In genomic region chr15:25596644-25597562, GRCh38 we compare ENCODE assay signal across 19 cellular contexts.
DNase-seq lines count a peak whose midpoint lies in the region; TF ChIP-seq lines count a peak whose summit lies in the region.
"Had no signal": no experiment of that assay in that cellular context is flagged by ENCODE, and none has a peak within 500 bp of the region (broad histone marks: within the 10 kb centered on the region; RNA-seq: fewer than 3 reads in every experiment).

No MANE protein-coding gene starts in this region.

- no peak overlapping the region for H3K4me3 ChIP-seq in BLaER1 treated with 17β-estradiol and CSF1 and Interleukin-3, amounts not matched to agents 10 nM and 100 nM
- H3K4me3 ChIP-seq in SJCRH30 (peak overlapping the region; percentile 11; the same call in 1 of the 2 replicates), left ventricle myocardium inferior (peak overlapping the region; percentile 46), skeletal muscle cell (ENCODE audit: low read depth, low read length) (peak overlapping the region; percentile 21)
- no peak overlapping the region for H3K4me3 ChIP-seq in CD8-positive, alpha-beta memory T cell (ENCODE audit: low read length)
- H3K4me3 ChIP-seq: cardiac muscle cell, thyroid gland had no signal

- H3K4me1 ChIP-seq in BLaER1 treated with 17β-estradiol and CSF1 and Interleukin-3, amounts not matched to agents 10 nM and 100 nM, result peaks cover 0 to 9% (median 8%) of the 10 kb centered on the region in 10 experiments; a peak in 8 of 20 replicates
- no peaks in the 10 kb centered on the region for H3K4me1 ChIP-seq in SJCRH30
- H3K4me1 ChIP-seq in left ventricle myocardium inferior, result no peaks in the 10 kb centered on the region
- H3K4me1 ChIP-seq in CD8-positive, alpha-beta memory T cell (ENCODE audit: insufficient read depth, low read length), result no peaks in the 10 kb centered on the region
- H3K4me1 ChIP-seq: thyroid gland had no signal

- H3K4me2 ChIP-seq in BLaER1 treated with 17β-estradiol and CSF1 and Interleukin-3, amounts not matched to agents 10 nM and 100 nM, result peak overlapping the region in 8 of 11 experiments; percentile 2 to 55 (median 32); a peak in 11 of 22 replicates

- CTCF ChIA-PET in CD8-positive, alpha-beta memory T cell (lab: Charles Lee), result no interaction called here

- H3K4me3 Mint-ChIP-seq in activated T-cell treated with anti-CD3 and anti-CD28 coated beads, Interleukin-2, amount 50 U/mL, for 24 hours, result no peak overlapping the region
- H3K4me3 Mint-ChIP-seq in CD8-positive, alpha-beta memory T cell, result no peak overlapping the region
- H3K4me3 Mint-ChIP-seq: activated CD4-positive, alpha-beta memory T cell treated with anti-CD3 and anti-CD28 coated beads, Interleukin-2, amount 10 ng/mL, durations not matched to agents 7 days and 5 days; activated naive CD8-positive, alpha-beta T cell had no signal

- peaks cover 11 to 44% (median 22%) of the 10 kb centered on the region in 11 experiments; a peak in 16 of 22 replicates for H3K9me3 ChIP-seq in BLaER1 treated with 17β-estradiol and CSF1 and Interleukin-3, amounts not matched to agents 10 nM and 100 nM (replicated peaks in 1 of 11)
- H3K9me3 ChIP-seq in SJCRH30 (replicated peaks) (no peaks in the 10 kb centered on the region), left ventricle myocardium inferior (replicated peaks) (peaks cover 9% of the 10 kb centered on the region)
- no peaks in the 10 kb centered on the region for H3K9me3 ChIP-seq in CD8-positive, alpha-beta memory T cell (ENCODE audit: low read length)
- H3K9me3 ChIP-seq: thyroid gland had no signal

- H3K36me3 Mint-ChIP-seq in activated T-cell treated with anti-CD3 and anti-CD28 coated beads, Interleukin-2, amount 50 U/mL, for 24 hours (ENCODE audit: low read depth), result no peaks in the 10 kb centered on the region
- H3K36me3 Mint-ChIP-seq in CD8-positive, alpha-beta memory T cell, result no peaks in the 10 kb centered on the region
- H3K36me3 Mint-ChIP-seq: activated naive CD8-positive, alpha-beta T cell had no signal

- no peak overlapping the region for H3K27ac ChIP-seq in BLaER1 treated with 17β-estradiol and CSF1 and Interleukin-3, amounts not matched to agents 10 nM and 100 nM
- H3K27ac ChIP-seq in SJCRH30 (no peak overlapping the region), left ventricle myocardium inferior (replicated peaks) (peak overlapping the region; percentile 50)
- no peak overlapping the region for H3K27ac ChIP-seq in CD8-positive, alpha-beta memory T cell (ENCODE audit: low read depth, low read length)
- H3K27ac ChIP-seq: C4-2B, cardiac muscle cell, thyroid gland, WERI-Rb-1 had no signal

- no peaks in the 10 kb centered on the region for H3K36me3 ChIP-seq in BLaER1 treated with 17β-estradiol and CSF1 and Interleukin-3, amounts not matched to agents 10 nM and 100 nM
- H3K36me3 ChIP-seq in SJCRH30, result no peaks in the 10 kb centered on the region
- no peaks in the 10 kb centered on the region for H3K36me3 ChIP-seq in left ventricle myocardium inferior
- no peaks in the 10 kb centered on the region for H3K36me3 ChIP-seq in CD8-positive, alpha-beta memory T cell (ENCODE audit: insufficient read depth, low read length)
- H3K36me3 ChIP-seq: cardiac muscle cell, thyroid gland, WERI-Rb-1 had no signal

- no peaks in the 10 kb centered on the region for H3K4me1 Mint-ChIP-seq in activated T-cell treated with anti-CD3 and anti-CD28 coated beads, Interleukin-2, amount 50 U/mL, for 24 hours (ENCODE audit: low read depth)
- H3K4me1 Mint-ChIP-seq in CD8-positive, alpha-beta memory T cell, result no peaks in the 10 kb centered on the region
- H3K4me1 Mint-ChIP-seq: activated CD4-positive, alpha-beta memory T cell treated with anti-CD3 and anti-CD28 coated beads, Interleukin-2, amount 10 ng/mL, durations not matched to agents 7 days and 5 days had no signal

- H3K9me3 Mint-ChIP-seq in activated T-cell treated with anti-CD3 and anti-CD28 coated beads, Interleukin-2, amount 50 U/mL, for 24 hours, result peaks cover 7% of the 10 kb centered on the region
- peaks cover 4 to 12% (median 10%) of the 10 kb centered on the region in 5 donors for H3K9me3 Mint-ChIP-seq in CD8-positive, alpha-beta memory T cell

- no peak overlapping the region for H3K9ac ChIP-seq in BLaER1 treated with 17β-estradiol and CSF1 and Interleukin-3, amounts not matched to agents 10 nM and 100 nM

- DNase-seq in SJCRH30, result peak in 1 of 2 experiments; percentile 14
- no peak for DNase-seq in left ventricle myocardium inferior
- DNase-seq in skeletal muscle cell (ENCODE audit: low read depth), result no peak
- DNase-seq in activated T-cell treated with anti-CD3 and anti-CD28 coated beads, Interleukin-2, amount 50 U/mL, for 24 hours, result no peak
- no peak for DNase-seq in CD8-positive, alpha-beta memory T cell
- DNase-seq in A172 (ENCODE audit: low spot score), result no peak
- no peak for DNase-seq in stimulated activated CD8-positive, alpha-beta memory T cell treated with anti-CD3 and anti-CD28 coated beads, Interleukin-4, amount 100 ng/mL, for 48 hours
- DNase-seq: activated CD4-positive, alpha-beta memory T cell treated with anti-CD3 and anti-CD28 coated beads, Interleukin-2, amount 10 ng/mL, durations not matched to agents 7 days and 5 days; activated T-cell treated with anti-CD3 and anti-CD28 coated beads, Interleukin-2, amount 50 U/mL, for 48 hours; effector CD4-positive, alpha-beta T cell; HCEC 1CT; NCI-H1092 treated with DMSO at 0.1 percent for 48 hours; T-helper 1 cell; thyroid gland; WERI-Rb-1 had no signal

- POLR2A ChIA-PET in CD8-positive, alpha-beta memory T cell (lab: Charles Lee), result no interaction called here

- TF ChIP-seq CTCF in left ventricle myocardium inferior (IDR thresholded peaks at IDR 0.05; ENCODE audit: borderline replicate concordance), result no peak

- H3K27me3 Mint-ChIP-seq in activated T-cell treated with anti-CD3 and anti-CD28 coated beads, Interleukin-2, amount 50 U/mL, for 24 hours, result peaks cover 9% of the 10 kb centered on the region
- peaks cover 0 to 4% of the 10 kb centered on the region in 2 donors for H3K27me3 Mint-ChIP-seq in CD8-positive, alpha-beta memory T cell
- H3K27me3 Mint-ChIP-seq: activated CD4-positive, alpha-beta memory T cell treated with anti-CD3 and anti-CD28 coated beads, Interleukin-2, amount 10 ng/mL, durations not matched to agents 7 days and 5 days had no signal

- intact Hi-C loops in left ventricle myocardium inferior (cut with micrococcal nuclease), result no loop called here

- no peak overlapping the region for H3K27ac Mint-ChIP-seq in activated T-cell treated with anti-CD3 and anti-CD28 coated beads, Interleukin-2, amount 50 U/mL, for 24 hours
- H3K27ac Mint-ChIP-seq in CD8-positive, alpha-beta memory T cell, result no peak overlapping the region
- H3K27ac Mint-ChIP-seq: activated CD4-positive, alpha-beta memory T cell treated with anti-CD3 and anti-CD28 coated beads, Interleukin-2, amount 10 ng/mL, durations not matched to agents 7 days and 5 days; activated naive CD8-positive, alpha-beta T cell had no signal

- H4K20me1 ChIP-seq in BLaER1 treated with 17β-estradiol and CSF1 and Interleukin-3, amounts not matched to agents 10 nM and 100 nM, result no peaks in the 10 kb centered on the region

- no peaks in the 10 kb centered on the region for H3K27me3 ChIP-seq in BLaER1 treated with 17β-estradiol and CSF1 and Interleukin-3, amounts not matched to agents 10 nM and 100 nM
- H3K27me3 ChIP-seq in SJCRH30 (no peaks in the 10 kb centered on the region), left ventricle myocardium inferior (ENCODE audit: low read depth) (no peaks in the 10 kb centered on the region)
- no peaks in the 10 kb centered on the region for H3K27me3 ChIP-seq in CD8-positive, alpha-beta memory T cell (ENCODE audit: insufficient read depth, low read length, poor library complexity, severe bottlenecking)
- H3K27me3 ChIP-seq: cardiac muscle cell, thyroid gland had no signal

Comparison
In these comparisons a context has a peak if more than half of its experiments do, and no peak if none do; other contexts are left out.
1. H3K4me3 ChIP-seq: peak in SJCRH30 (single experiment), left ventricle myocardium inferior (single experiment) and skeletal muscle cell (single experiment); none in BLaER1 treated with 17β-estradiol and CSF1 and Interleukin-3, amounts not matched to agents 10 nM and 100 nM (0 of 10) and CD8-positive, alpha-beta memory T cell (single experiment).